In genomic region chr6:44580901-44581300, GRCh38 we compare ENCODE assay signal across 18 cellular contexts.
DNase-seq lines count a peak whose midpoint lies in the region; ATAC-seq and TF ChIP-seq lines count a peak whose summit lies in the region.
"Had no signal": no experiment of that assay in that cellular context is flagged by ENCODE, and none has a peak within 500 bp of the region (broad histone marks: within the 10 kb centered on the region; RNA-seq: fewer than 3 reads in every experiment).

No MANE protein-coding gene starts in this region.

- no peak for TF ChIP-seq CTCF in colonic mucosa (IDR thresholded peaks at IDR 0.05)
- no peak for TF ChIP-seq CTCF in spleen (IDR thresholded peaks at IDR 0.05 in 8 of 11, conservative IDR thresholded peaks at IDR 0.05 in 3 of 11)

- no peak overlapping the region for H3K9ac ChIP-seq in colonic mucosa (ENCODE audit: low read depth in 2 of 2, low read length in 2 of 2)
- H3K9ac ChIP-seq: BLaER1 treated with 17β-estradiol and CSF1 and Interleukin-3, amounts not matched to agents 10 nM and 100 nM had no signal

- H3K27ac ChIP-seq in colonic mucosa = no peak overlapping the region
- H3K27ac ChIP-seq in spleen = no peak overlapping the region
- H3K27ac ChIP-seq: BLaER1 treated with 17β-estradiol and CSF1 and Interleukin-3, amounts not matched to agents 10 nM and 100 nM; tibial artery had no signal

- DNase-seq in AG20443 (ENCODE audit: low spot score) (peak; percentile 75), LHCN-M2 (ENCODE audit: low read depth) (peak; percentile 73), colonic mucosa (peak; percentile 1), non-pigmented ciliary epithelial cell (ENCODE audit: low read depth) (peak; percentile 63), NCI-H1694 treated with DMSO at 0.1 percent for 48 hours (lab: John Stamatoyannopoulos, UW) (no peak), spleen (no peak), OCI-M1 (lab: John Stamatoyannopoulos, UW) (no peak)
- no peak for DNase-seq in stimulated activated naive CD8-positive, alpha-beta T cell treated with anti-CD3 and anti-CD28 coated beads, Interleukin-15, Interleukin-2, amounts not matched to agents 100 U/mL and 50 U/mL, for 24 hours
- DNase-seq: activated CD4-positive, alpha-beta T cell treated with anti-CD3 and anti-CD28 coated beads, Interleukin-2, amount 10 ng/mL, durations not matched to agents 24 days and 14 days; activated naive CD8-positive, alpha-beta T cell treated with anti-CD3 and anti-CD28 coated beads, Interleukin-2, amount 10 ng/mL, durations not matched to agents 7 days and 5 days; activated T-cell treated with anti-CD3 and anti-CD28 coated beads, Interleukin-2, amount 50 U/mL, for 24 hours; erythroblast; GOT3; left ventricle myocardium superior; naive thymus-derived CD8-positive, alpha-beta T cell; stimulated activated CD4-positive, alpha-beta T cell treated with anti-CD3 and anti-CD28 coated beads, Interleukin-2, amount 100 ng/mL, for 24 hours; tibial artery had no signal

- no peak for TF ChIP-seq POLR2A in spleen (IDR thresholded peaks at IDR 0.05)

- H3K27me3 ChIP-seq in colonic mucosa (no peaks in the 10 kb centered on the region), spleen (replicated peaks in 1 of 7) (no peaks in the 10 kb centered on the region)
- H3K27me3 ChIP-seq: BLaER1 treated with 17β-estradiol and CSF1 and Interleukin-3, amounts not matched to agents 10 nM and 100 nM; tibial artery had no signal

- H3K36me3 ChIP-seq in colonic mucosa = no peaks in the 10 kb centered on the region
- no peaks in the 10 kb centered on the region for H3K36me3 ChIP-seq in spleen
- H3K36me3 ChIP-seq: BLaER1 treated with 17β-estradiol and CSF1 and Interleukin-3, amounts not matched to agents 10 nM and 100 nM; tibial artery had no signal

- 80 to 95% (median 93%) methylated on average over 5 of the region's 5 CpGs for WGBS in spleen, 5 donors

- no peaks in the 10 kb centered on the region for H3K9me3 ChIP-seq in colonic mucosa
- peaks cover 0 to 31% (median 17%) of the 10 kb centered on the region in 8 donors for H3K9me3 ChIP-seq in spleen

- no peak overlapping the region for H3K4me3 ChIP-seq in colonic mucosa
- no peak overlapping the region for H3K4me3 ChIP-seq in spleen
- H3K4me3 ChIP-seq: BLaER1 treated with 17β-estradiol and CSF1 and Interleukin-3, amounts not matched to agents 10 nM and 100 nM; tibial artery had no signal

- no peak for ATAC-seq in stimulated activated naive CD8-positive, alpha-beta T cell treated with anti-CD3 and anti-CD28 coated beads, Interleukin-15, Interleukin-2, amounts not matched to agents 100 U/mL and 50 U/mL, for 24 hours
- ATAC-seq: left ventricle myocardium superior; naive thymus-derived CD8-positive, alpha-beta T cell had no signal

- intact Hi-C loops in colonic mucosa (cut with DNase I) = no loop called here
- intact Hi-C loops in spleen (cut with DNase I; ENCODE audit: low total_unique reads) = no loop called here

- H3K4me1 ChIP-seq in colonic mucosa (no peaks in the 10 kb centered on the region), spleen (peaks cover 0 to 3% (median 0%) of the 10 kb centered on the region in 6 donors)
- H3K4me1 ChIP-seq: BLaER1 treated with 17β-estradiol and CSF1 and Interleukin-3, amounts not matched to agents 10 nM and 100 nM had no signal

Comparison
In these comparisons a context has a peak if more than half of its experiments do, and no peak if none do; other contexts are left out.
1. DNase-seq: peak in AG20443 (single experiment), LHCN-M2 (single experiment), colonic mucosa (single experiment) and non-pigmented ciliary epithelial cell (single experiment); none in NCI-H1694 treated with DMSO at 0.1 percent for 48 hours (single experiment), spleen (single experiment), OCI-M1 (single experiment) and stimulated activated naive CD8-positive, alpha-beta T cell treated with anti-CD3 and anti-CD28 coated beads, Interleukin-15, Interleukin-2, amounts not matched to agents 100 U/mL and 50 U/mL, for 24 hours (single experiment).